In the genomic region with DNA sequence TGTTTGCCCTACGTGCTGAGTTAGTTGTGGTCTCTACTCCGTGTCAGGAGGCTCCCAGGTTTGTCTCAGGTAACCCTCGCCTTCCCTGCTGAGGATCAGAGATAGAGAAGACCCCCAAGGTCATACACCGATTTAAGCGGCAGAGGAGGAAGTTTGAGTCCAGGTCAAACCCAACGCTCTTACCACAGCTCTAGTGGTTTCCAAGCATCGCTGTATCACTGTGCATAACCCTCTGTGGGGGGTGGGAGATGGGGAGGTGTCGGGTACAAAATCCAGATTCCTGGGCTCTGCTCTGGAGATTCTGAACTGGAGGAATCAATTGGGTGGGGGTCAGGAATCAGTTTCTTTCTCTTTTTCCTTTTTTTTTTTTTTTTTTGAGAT, we compare ENCODE assay signal across 8 cellular contexts. TPM values are rescaled to one million over a fixed set of nuclear protein-coding genes. Genes with fewer than 3 reads are reported as not detected.
DNase-seq lines count a peak whose midpoint lies in the region; ATAC-seq, FAIRE-seq and TF ChIP-seq lines count a peak whose summit lies in the region.

No MANE protein-coding gene starts in this region.

- intact Hi-C loops in kidney (cut with DNase I) = no loop called here
- intact Hi-C loops in thyroid gland (cut with DNase I) = no loop called here

- H3K9me3 Mint-ChIP-seq in activated T-cell treated with anti-CD3 and anti-CD28 coated beads, Interleukin-2, amount 50 U/mL, for 24 hours = no peaks in the 10 kb centered on the region
- no peaks in the 10 kb centered on the region for H3K9me3 Mint-ChIP-seq in activated CD8-positive, alpha-beta T cell treated with anti-CD3 and anti-CD28 coated beads, Interleukin-2, amount 10 ng/mL, durations not matched to agents 7 days and 5 days (ENCODE audit: insufficient read depth)

- ATAC-seq in activated CD8-positive, alpha-beta T cell treated with anti-CD3 and anti-CD28 coated beads, Interleukin-2, amount 10 ng/mL, durations not matched to agents 7 days and 5 days = no peak
- ATAC-seq in HG03280 (IDR thresholded peaks at IDR 0.05; ENCODE audit: unreplicated experiment) (no peak), GM18519 (IDR thresholded peaks at IDR 0.05; ENCODE audit: low FRiP score, unreplicated experiment) (no peak)

- TF ChIP-seq POLR2A in thyroid gland (IDR thresholded peaks at IDR 0.05) = no peak

- peak overlapping the region; percentile 89 for H3K27ac Mint-ChIP-seq in activated T-cell treated with anti-CD3 and anti-CD28 coated beads, Interleukin-2, amount 50 U/mL, for 24 hours
- H3K27ac Mint-ChIP-seq in activated CD8-positive, alpha-beta T cell treated with anti-CD3 and anti-CD28 coated beads, Interleukin-2, amount 10 ng/mL, durations not matched to agents 7 days and 5 days = peak overlapping the region; percentile 91

- H3K9me3 ChIP-seq in kidney (ENCODE audit: control insufficient read depth in 1 of 2, low read length in 2 of 2) (no peaks in the 10 kb centered on the region), thyroid gland (no peaks in the 10 kb centered on the region)

- H3K36me3 ChIP-seq in kidney (ENCODE audit: control insufficient read depth in 1 of 2, insufficient read depth in 2 of 2, low read length in 2 of 2) (no peaks in the 10 kb centered on the region), thyroid gland (no peaks in the 10 kb centered on the region)

- H3K9ac ChIP-seq in kidney (ENCODE audit: low read length in 2 of 2) = peak overlapping the region; percentile 68 to 78

- peaks cover 57% of the 10 kb centered on the region for H3K4me1 Mint-ChIP-seq in activated T-cell treated with anti-CD3 and anti-CD28 coated beads, Interleukin-2, amount 50 U/mL, for 24 hours (ENCODE audit: low read depth)
- H3K4me1 Mint-ChIP-seq in activated CD8-positive, alpha-beta T cell treated with anti-CD3 and anti-CD28 coated beads, Interleukin-2, amount 10 ng/mL, durations not matched to agents 7 days and 5 days (ENCODE audit: low read depth) = peaks cover 63% of the 10 kb centered on the region

- H3K27ac ChIP-seq in kidney (ENCODE audit: low read depth in 2 of 2, low read length in 2 of 2) (peak overlapping the region; percentile 89 to 96), thyroid gland (peak overlapping the region; percentile 72 to 90 (median 79))

- peaks cover 34 to 42% of the 10 kb centered on the region in 2 donors for H3K4me1 ChIP-seq in kidney (ENCODE audit: control insufficient read depth in 1 of 2, insufficient read depth in 1 of 2, low read depth in 1 of 2, low read length in 2 of 2)
- peaks cover 46 to 69% of the 10 kb centered on the region in 2 donors for H3K4me1 ChIP-seq in thyroid gland

- no peak for FAIRE-seq in kidney (lab: Jason Lieb, UNC)

- TF ChIP-seq CTCF in kidney (IDR thresholded peaks at IDR 0.05; ENCODE audit: borderline replicate concordance, extremely low read depth, insufficient read depth) (no peak), thyroid gland (IDR thresholded peaks at IDR 0.05) (no peak)

- H3K36me3 Mint-ChIP-seq in activated T-cell treated with anti-CD3 and anti-CD28 coated beads, Interleukin-2, amount 50 U/mL, for 24 hours (ENCODE audit: low read depth) = peaks cover 33% of the 10 kb centered on the region
- peaks cover 26% of the 10 kb centered on the region for H3K36me3 Mint-ChIP-seq in activated CD8-positive, alpha-beta T cell treated with anti-CD3 and anti-CD28 coated beads, Interleukin-2, amount 10 ng/mL, durations not matched to agents 7 days and 5 days (ENCODE audit: low read depth)

- H3K4me3 Mint-ChIP-seq in activated T-cell treated with anti-CD3 and anti-CD28 coated beads, Interleukin-2, amount 50 U/mL, for 24 hours = peak overlapping the region; percentile 80
- H3K4me3 Mint-ChIP-seq in activated CD8-positive, alpha-beta T cell treated with anti-CD3 and anti-CD28 coated beads, Interleukin-2, amount 10 ng/mL, durations not matched to agents 7 days and 5 days = peak overlapping the region; percentile 87

- H3K4me3 ChIP-seq in kidney (ENCODE audit: low read length in 2 of 2) = peak overlapping the region; percentile 51 to 73
- peak overlapping the region; percentile 54 to 83 (median 74) for H3K4me3 ChIP-seq in thyroid gland (replicated peaks in 1 of 3)

- H3K27me3 ChIP-seq in thyroid gland = no peaks in the 10 kb centered on the region

- H3K27me3 Mint-ChIP-seq in activated T-cell treated with anti-CD3 and anti-CD28 coated beads, Interleukin-2, amount 50 U/mL, for 24 hours = no peaks in the 10 kb centered on the region
- no peaks in the 10 kb centered on the region for H3K27me3 Mint-ChIP-seq in activated CD8-positive, alpha-beta T cell treated with anti-CD3 and anti-CD28 coated beads, Interleukin-2, amount 10 ng/mL, durations not matched to agents 7 days and 5 days (ENCODE audit: low read depth)

- WGBS in thyroid gland, 2 donors = 1 to 8% methylated on average over 8 of the region's 8 CpGs

- DNase-seq in activated T-cell treated with anti-CD3 and anti-CD28 coated beads, Interleukin-2, amount 50 U/mL, for 24 hours = no peak
- DNase-seq in activated T-cell treated with anti-CD3 and anti-CD28 coated beads, Interleukin-2, amount 50 U/mL, for 1 hour = no peak
- DNase-seq in activated CD8-positive, alpha-beta T cell treated with anti-CD3 and anti-CD28 coated beads, Interleukin-2, amount 10 ng/mL, durations not matched to agents 7 days and 5 days = no peak
- DNase-seq in kidney = no peak
- DNase-seq in thyroid gland = no peak
- no peak for DNase-seq in SHP77 (lab: John Stamatoyannopoulos, UW)

- CTCF ChIA-PET in activated CD8-positive, alpha-beta T cell treated with anti-CD3 and anti-CD28 coated beads, Interleukin-2, amount 10 ng/mL, durations not matched to agents 7 days and 5 days (lab: Charles Lee) = interaction anchor here (1.0 to 5.9 kb wide), 7 partner anchors 9 to 74 kb away, joined by 3 to 40 read pairs (median 3); a partner anchor contains a TSS

- POLR2A ChIA-PET in activated CD8-positive, alpha-beta T cell treated with anti-CD3 and anti-CD28 coated beads, Interleukin-2, amount 10 ng/mL, durations not matched to agents 7 days and 5 days (lab: Charles Lee) = interaction anchor here (1.0 to 2.7 kb wide), 3 partner anchors 9 to 24 kb away, joined by 3 to 14 read pairs (median 4); a partner anchor contains a TSS

RNA-seq across cellular contexts. Expression of a gene that starts 0.6 kb away (rescaled TPM):
- 10 to 100 TPM; 38.0 to 41.3 TPM for total RNA-seq in activated CD8-positive, alpha-beta T cell treated with anti-CD3 and anti-CD28 coated beads, Interleukin-2, amount 10 ng/mL, durations not matched to agents 7 days and 5 days
- total RNA-seq in kidney (31.1 TPM), thyroid gland (10 to 100 TPM; 10.9 to 48.6 (median 21.9) TPM)
- 102 TPM for polyA plus RNA-seq in kidney (ENCODE audit: insufficient read depth, low read depth, low replicate concordance)

RNA-seq across cellular contexts. Expression of a gene that starts 3.4 kb away (rescaled TPM):
- total RNA-seq in activated CD8-positive, alpha-beta T cell treated with anti-CD3 and anti-CD28 coated beads, Interleukin-2, amount 10 ng/mL, durations not matched to agents 7 days and 5 days = 10 to 100 TPM; 81.5 to 87.8 TPM
- total RNA-seq in kidney (77.6 TPM), thyroid gland (100 to 1,000 TPM in 1 of 4 donors, 10 to 100 TPM in 3; 52.9 to 101 (median 75.7) TPM)
- polyA plus RNA-seq in kidney (ENCODE audit: insufficient read depth, low read depth, low replicate concordance) = 157 TPM

RNA-seq across cellular contexts. Expression of a gene that starts 4.9 kb away (rescaled TPM):
- 10 to 100 TPM; 86.7 to 91.6 TPM for total RNA-seq in activated CD8-positive, alpha-beta T cell treated with anti-CD3 and anti-CD28 coated beads, Interleukin-2, amount 10 ng/mL, durations not matched to agents 7 days and 5 days
- total RNA-seq in kidney (64.5 TPM), thyroid gland (100 to 1,000 TPM in 2 of 4 donors, 10 to 100 TPM in 2; 65.6 to 109 (median 94.4) TPM)
- polyA plus RNA-seq in kidney (ENCODE audit: insufficient read depth, low read depth, low replicate concordance) = 150 TPM

RNA-seq across cellular contexts. Expression of a gene that starts 5.0 kb away (rescaled TPM):
- total RNA-seq in activated CD8-positive, alpha-beta T cell treated with anti-CD3 and anti-CD28 coated beads, Interleukin-2, amount 10 ng/mL, durations not matched to agents 7 days and 5 days = 10 to 100 TPM; 37.8 to 44.8 TPM
- total RNA-seq in kidney = 39.2 TPM
- polyA plus RNA-seq in kidney (ENCODE audit: insufficient read depth, low read depth, low replicate concordance) = 103 TPM
- total RNA-seq in thyroid gland = 10 to 100 TPM; 50.5 to 90.8 (median 65.9) TPM

RNA-seq across cellular contexts. Expression of a gene that starts 9.9 kb away (rescaled TPM):
- total RNA-seq in activated CD8-positive, alpha-beta T cell treated with anti-CD3 and anti-CD28 coated beads, Interleukin-2, amount 10 ng/mL, durations not matched to agents 7 days and 5 days = 10 to 100 TPM; 26.9 to 33.0 TPM
- 76.0 TPM for total RNA-seq in kidney
- polyA plus RNA-seq in kidney (ENCODE audit: insufficient read depth, low read depth, low replicate concordance) = 411 TPM
- total RNA-seq in thyroid gland = 100 to 1,000 TPM; 107 to 271 (median 196) TPM
